8 cellular contexts compared by ENCODE assay signal in the genomic region with DNA sequence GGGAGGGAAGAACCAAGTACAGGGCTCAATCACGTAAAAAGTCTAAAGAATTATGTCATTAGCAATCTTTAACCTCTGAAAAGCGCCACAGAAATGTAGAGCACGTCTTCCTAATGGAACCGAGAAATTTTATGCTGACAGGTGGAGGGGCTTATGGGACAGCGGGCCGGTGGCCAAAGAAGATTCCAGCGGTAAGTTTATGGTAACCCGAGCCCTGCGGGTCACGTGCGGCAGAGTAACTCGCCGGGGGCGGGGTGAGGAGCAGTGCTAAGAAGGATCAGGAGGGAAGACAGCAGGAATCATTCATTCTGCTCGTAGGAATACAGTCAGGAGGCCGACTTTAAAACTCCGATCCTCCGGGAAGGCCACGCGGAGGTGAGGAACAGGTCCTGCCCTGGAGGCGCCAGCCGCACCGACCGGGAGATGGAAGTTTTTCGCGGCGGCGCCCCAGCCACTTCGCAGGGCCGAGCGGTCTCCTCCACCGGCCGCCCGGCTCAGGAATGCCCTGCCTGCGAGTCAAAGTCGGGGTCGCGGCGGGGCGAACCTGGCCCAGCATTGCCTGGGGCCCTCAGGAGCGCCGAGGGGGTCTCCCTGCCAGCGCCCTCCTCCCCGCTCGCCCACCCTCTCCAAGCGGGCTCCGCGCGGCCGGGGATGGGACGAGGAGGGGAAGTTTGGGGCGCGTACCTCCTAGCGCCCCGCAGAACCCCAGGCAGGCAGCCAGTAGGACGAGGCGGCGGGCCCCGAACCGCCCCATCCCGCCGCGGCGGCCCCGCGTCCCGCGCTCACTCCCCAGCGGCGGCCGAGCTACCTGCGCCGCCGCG.
DNase-seq lines count a peak whose midpoint lies in the region; TF ChIP-seq lines count a peak whose summit lies in the region.

No MANE protein-coding gene starts in this region.

- intact Hi-C loops in activated naive CD4-positive, alpha-beta T cell treated with anti-CD3 and anti-CD28 coated beads for 36 hours (cut with micrococcal nuclease) = loop anchor here (2.0 kb wide), 1 partner anchor 13 kb away; no protein-coding TSS in a partner anchor
- intact Hi-C loops in lower leg skin (cut with DNase I; ENCODE audit: low total_unique reads) (no loop called here), testis (cut with DNase I; ENCODE audit: low total_unique reads) (no loop called here)

- H3K4me3 ChIP-seq in coronary artery (peak overlapping the region; percentile 88), lower leg skin (ENCODE audit: low read depth, poor library complexity, severe bottlenecking) (peak overlapping the region; percentile 4), testis (peak overlapping the region; percentile 42 to 63)

- H3K27me3 ChIP-seq in testis = no peaks in the 10 kb centered on the region

- H3K36me3 Mint-ChIP-seq in activated naive CD4-positive, alpha-beta T cell treated with anti-CD3 and anti-CD28 coated beads for 36 hours (ENCODE audit: low read depth) = peaks cover 2% of the 10 kb centered on the region

- H3K27ac ChIP-seq in coronary artery (peak overlapping the region in 1 of 2 donors; percentile 3), testis (no peak overlapping the region)

- peaks cover 10% of the 10 kb centered on the region for H3K4me1 Mint-ChIP-seq in activated naive CD4-positive, alpha-beta T cell treated with anti-CD3 and anti-CD28 coated beads for 36 hours (ENCODE audit: low read depth)

- H3K36me3 ChIP-seq in testis (ENCODE audit: low read depth, missing control alignments) = no peaks in the 10 kb centered on the region

- H3K27me3 Mint-ChIP-seq in activated naive CD4-positive, alpha-beta T cell treated with anti-CD3 and anti-CD28 coated beads for 36 hours (ENCODE audit: low read depth) = peaks cover 57% of the 10 kb centered on the region

- peaks cover 4% of the 10 kb centered on the region for H3K4me1 ChIP-seq in testis

- DNase-seq in activated naive CD4-positive, alpha-beta T cell treated with anti-CD3 and anti-CD28 coated beads for 36 hours = no peak
- DNase-seq in activated naive CD4-positive, alpha-beta T cell (lab: John Stamatoyannopoulos, UW) = no peak
- DNase-seq in coronary artery (ENCODE audit: low spot score) = no peak
- DNase-seq in lower leg skin (ENCODE audit: low spot score in 2 of 2) = peak; percentile 32 to 91
- peak; percentile 80 for DNase-seq in testis
- DNase-seq in NOMO-1 (lab: John Stamatoyannopoulos, UW; ENCODE audit: unreplicated experiment in 2 of 2) = no peak
- DNase-seq in stimulated activated CD4-positive, alpha-beta T cell treated with anti-CD3 and anti-CD28 coated beads, Interleukin-2, amount 100 ng/mL, for 48 hours = no peak
- DNase-seq in DMS79 treated with DMSO at 0.1 percent for 48 hours (lab: John Stamatoyannopoulos, UW) = no peak

- no peak for TF ChIP-seq POLR2A in lower leg skin (IDR thresholded peaks at IDR 0.05)
- no peak for TF ChIP-seq POLR2A in testis (IDR thresholded peaks at IDR 0.05)

- H3K9me3 Mint-ChIP-seq in activated naive CD4-positive, alpha-beta T cell treated with anti-CD3 and anti-CD28 coated beads for 36 hours = peaks cover 2% of the 10 kb centered on the region

- WGBS in lower leg skin, 2 donors = 3 to 4% methylated on average over 34 to 49 of the region's 75 CpGs
- 2 to 3% methylated on average over 53 to 68 of the region's 75 CpGs for WGBS in testis, 2 donors

- H3K9me3 ChIP-seq in testis = no peaks in the 10 kb centered on the region

- H3K4me3 Mint-ChIP-seq in activated naive CD4-positive, alpha-beta T cell treated with anti-CD3 and anti-CD28 coated beads for 36 hours = peak overlapping the region; percentile 71

- no peak overlapping the region for H3K27ac Mint-ChIP-seq in activated naive CD4-positive, alpha-beta T cell treated with anti-CD3 and anti-CD28 coated beads for 36 hours

- no peak for TF ChIP-seq CTCF in coronary artery (IDR thresholded peaks at IDR 0.05)
- no peak for TF ChIP-seq CTCF in lower leg skin (IDR thresholded peaks at IDR 0.05)
- no peak for TF ChIP-seq CTCF in testis (IDR thresholded peaks at IDR 0.05)

- CTCF ChIA-PET in activated naive CD4-positive, alpha-beta T cell treated with anti-CD3 and anti-CD28 coated beads for 36 hours (lab: Charles Lee) = no interaction called here

Comparison
In these comparisons a context has a peak if more than half of its experiments do, and no peak if none do; other contexts are left out.
1. DNase-seq: peak in lower leg skin (2 of 2) and testis (single experiment); none in activated naive CD4-positive, alpha-beta T cell treated with anti-CD3 and anti-CD28 coated beads for 36 hours (single experiment), activated naive CD4-positive, alpha-beta T cell (0 of 4), coronary artery (single experiment), NOMO-1 (0 of 2), stimulated activated CD4-positive, alpha-beta T cell treated with anti-CD3 and anti-CD28 coated beads, Interleukin-2, amount 100 ng/mL, for 48 hours (0 of 2) and DMS79 treated with DMSO at 0.1 percent for 48 hours (single experiment).
2. H3K4me3 ChIP-seq: peak in every context shown above with its lines; median percentile 88 in coronary artery; 52 in testis; 4 in lower leg skin.